ENCODE assay signal across 9 cellular contexts in genomic region chr14:20836668-20837338, GRCh38. TPM values are rescaled to one million over a fixed set of nuclear protein-coding genes. Genes with fewer than 3 reads are reported as not detected.
DNase-seq lines count a peak whose midpoint lies in the region; ATAC-seq, FAIRE-seq and TF ChIP-seq lines count a peak whose summit lies in the region.
"Had no signal": no experiment of that assay in that cellular context is flagged by ENCODE, and none has a peak within 500 bp of the region (broad histone marks: within the 10 kb centered on the region; RNA-seq: fewer than 3 reads in every experiment).

No MANE protein-coding gene starts in this region.

- DNase-seq in AG04449 (ENCODE audit: low read depth, low spot score) (no peak), bronchial epithelial cell (ENCODE audit: low read depth) (peak; percentile 52), right lobe of liver (no peak), NCI-H526 treated with DMSO at 0.1 percent for 48 hours (lab: John Stamatoyannopoulos, UW) (no peak), vagina (ENCODE audit: extremely low spot score in 2 of 2) (no peak), SHP77 treated with DMSO at 0.1 percent for 48 hours (lab: John Stamatoyannopoulos, UW) (no peak), T-helper 2 cell (no peak)
- DNase-seq: gastrocnemius medialis had no signal

- H3K36me3 ChIP-seq in HEK293 (ENCODE audit: control insufficient read depth in 2 of 2, insufficient read depth in 1 of 2, low read length in 2 of 2) (no peaks in the 10 kb centered on the region), bronchial epithelial cell (ENCODE audit: control insufficient read depth, insufficient read depth, low read length) (no peaks in the 10 kb centered on the region), right lobe of liver (no peaks in the 10 kb centered on the region), vagina (no peaks in the 10 kb centered on the region)
- H3K36me3 ChIP-seq: gastrocnemius medialis had no signal

- no peaks in the 10 kb centered on the region for H3K4me1 ChIP-seq in HEK293 (ENCODE audit: control insufficient read depth, insufficient read depth, low read length)
- no peaks in the 10 kb centered on the region for H3K4me1 ChIP-seq in right lobe of liver
- no peaks in the 10 kb centered on the region for H3K4me1 ChIP-seq in vagina
- H3K4me1 ChIP-seq: gastrocnemius medialis had no signal

- TF ChIP-seq CTCF in AG04449 (IDR thresholded peaks at IDR 0.05; ENCODE audit: insufficient read depth, low read length, missing control alignments): peak; percentile 7
- TF ChIP-seq CTCF in HEK293 (tag by site-specific recombination; IDR thresholded peaks at IDR 0.05): no peak; the same call in 1 of the 2 replicates
- TF ChIP-seq CTCF in bronchial epithelial cell (IDR thresholded peaks at IDR 0.05; ENCODE audit: insufficient read depth, low read length, severe bottlenecking): peak; percentile 36
- TF ChIP-seq CTCF in right lobe of liver (IDR thresholded peaks at IDR 0.05): peak; percentile 35 to 45 (median 37)
- TF ChIP-seq CTCF in vagina (IDR thresholded peaks at IDR 0.05): no peak

- intact Hi-C loops in right lobe of liver (cut with DNase I): no loop called here
- intact Hi-C loops in vagina (cut with DNase I): no loop called here

- TF ChIP-seq POLR2A in right lobe of liver (IDR thresholded peaks at IDR 0.05): no peak
- no peak for TF ChIP-seq POLR2A in vagina (IDR thresholded peaks at IDR 0.05)

- ATAC-seq in right lobe of liver: peak; percentile 46 to 66 (median 63)
- ATAC-seq: gastrocnemius medialis had no signal

- H3K27me3 ChIP-seq in bronchial epithelial cell (ENCODE audit: control insufficient read depth, insufficient read depth, low read length): no peaks in the 10 kb centered on the region
- no peaks in the 10 kb centered on the region for H3K27me3 ChIP-seq in right lobe of liver
- H3K27me3 ChIP-seq in vagina: no peaks in the 10 kb centered on the region
- H3K27me3 ChIP-seq: gastrocnemius medialis had no signal

- H3K4me3 ChIP-seq in AG04449 (ENCODE audit: low read depth, low read length): no peak overlapping the region
- H3K4me3 ChIP-seq in HEK293 (ENCODE audit: low read depth, low read length): no peak overlapping the region
- H3K4me3 ChIP-seq in bronchial epithelial cell (ENCODE audit: low read depth, low read length): no peak overlapping the region
- H3K4me3 ChIP-seq in right lobe of liver: no peak overlapping the region
- no peak overlapping the region for H3K4me3 ChIP-seq in vagina
- H3K4me3 ChIP-seq: gastrocnemius medialis had no signal

- FAIRE-seq in bronchial epithelial cell (lab: Jason Lieb, UNC): peak; percentile 83

- CTCF ChIA-PET in AG04449 (lab: Yijun Ruan, JAX) (interaction anchor here (1.3 to 1.4 kb wide), 2 partner anchors 133 to 134 kb away, joined by 3 to 4 read pairs; no protein-coding TSS in a partner anchor), HEK293 (lab: Yijun Ruan, JAX) (interaction anchor here (0.7 to 1.4 kb wide), 3 partner anchors 19 to 134 kb away, joined by 4 to 5 read pairs (median 5); no protein-coding TSS in a partner anchor)

- POLR2A ChIA-PET in AG04449 (lab: Yijun Ruan, JAX) (no interaction called here), HEK293 (lab: Yijun Ruan, JAX) (interaction anchor here (0.7 kb wide), 1 partner anchor 37 kb away, joined by 4 read pairs; no protein-coding TSS in a partner anchor)

- H3K27ac ChIP-seq in HEK293 (ENCODE audit: extremely low read depth, low read depth, low read length) (no peak overlapping the region), right lobe of liver (no peak overlapping the region), vagina (no peak overlapping the region)
- H3K27ac ChIP-seq: gastrocnemius medialis had no signal

- H3K9me3 ChIP-seq in HEK293 (ENCODE audit: control insufficient read depth, insufficient read depth, low read depth, low read length): no peaks in the 10 kb centered on the region
- no peaks in the 10 kb centered on the region for H3K9me3 ChIP-seq in right lobe of liver
- H3K9me3 ChIP-seq in vagina: no peaks in the 10 kb centered on the region
- H3K9me3 ChIP-seq: gastrocnemius medialis had no signal

- 32% methylated on average over 5 of the region's 5 CpGs for WGBS in right lobe of liver (ENCODE audit: insufficient coverage, low coverage, low lambda C conversion rate, missing lambda C conversion rate)

TF ChIP-seq in HEK293, 187 proteins besides CTCF, POLR2A, EP300 and RAD21:
- TF ChIP-seq ZNF830 (tag by site-specific recombination; IDR thresholded peaks at IDR 0.05; ENCODE audit: low read depth): no peak
- TF ChIP-seq PRDM10 (tag by site-specific recombination; IDR thresholded peaks at IDR 0.05): peak; percentile 51; the same call in 1 of the 2 replicates
- TF ChIP-seq ZNF341 (tag by site-specific recombination; IDR thresholded peaks at IDR 0.05; ENCODE audit: low read depth): 0 out of 2 replicates have a peak, but pooled peaks have one; percentile 16

RNA-seq across cellular contexts. Expression of gene RNASE1, which starts 34.2 kb away (rescaled TPM):
- not detected in 2 replicates for total RNA-seq in bronchial epithelial cell
- 100 to 1,000 TPM in 1 of 6 experiments, 10 to 100 TPM in 5; 20.1 to 106 (median 34.1) TPM for total RNA-seq in right lobe of liver
- total RNA-seq in vagina: 174 TPM

RNA-seq across cellular contexts. Expression of gene RNASE3, which starts 54.4 kb away (rescaled TPM):
- total RNA-seq in bronchial epithelial cell (not detected in 2 replicates), right lobe of liver (1 to 10 TPM in 2 of 6 experiments, not detected in 4; 1.0 to 1.1 TPM), vagina (not detected)
- total RNA-seq: gastrocnemius medialis had no signal

RNA-seq across cellular contexts. Expression of gene RNASE6, which starts 55.7 kb away (rescaled TPM):
- total RNA-seq in bronchial epithelial cell (not detected in 2 replicates), right lobe of liver (1 to 10 TPM; 2.3 to 7.9 (median 4.0) TPM), vagina (4.7 TPM)

Comparison
In these comparisons a context has a peak if more than half of its experiments do, and no peak if none do; other contexts are left out.
1. CTCF ChIP-seq: peak in AG04449 (single experiment), bronchial epithelial cell (single experiment) and right lobe of liver (4 of 4); none in HEK293 (single experiment) and vagina (0 of 3).
2. RNA of gene RNASE1, which starts 34.2 kb away (total RNA-seq): 174 TPM in vagina (single experiment) and 20.1 to 106 TPM in right lobe of liver; not detected in bronchial epithelial cell; every median in the first group is over 10 times any median in the second.